13 cellular contexts compared by ENCODE assay signal in genomic region chr11:46364056-46364455, GRCh38. TPM values are rescaled to one million over a fixed set of nuclear protein-coding genes. Genes with fewer than 3 reads are reported as not detected.
DNase-seq lines count a peak whose midpoint lies in the region; ATAC-seq and TF ChIP-seq lines count a peak whose summit lies in the region.
"Had no signal": no experiment of that assay in that cellular context is flagged by ENCODE, and none has a peak within 500 bp of the region (broad histone marks: within the 10 kb centered on the region; RNA-seq: fewer than 3 reads in every experiment).

No MANE protein-coding gene starts in this region.

- WGBS in psoas muscle, 3 donors: 51 to 57% (median 53%) methylated on average over 9 of the region's 9 CpGs

- peak overlapping the region in 5 of 8 donors; percentile 24 to 89 (median 42) for H3K27ac Mint-ChIP-seq in CD8-positive, alpha-beta memory T cell

- no peaks in the 10 kb centered on the region for H3K9me3 Mint-ChIP-seq in CD8-positive, alpha-beta memory T cell

- intact Hi-C loops in psoas muscle (cut with DNase I): no loop called here

- CTCF ChIA-PET in CD8-positive, alpha-beta memory T cell (lab: Charles Lee): interaction anchor here (16.1 kb wide), 1 partner anchor 14 kb away, joined by 358 read pairs; the partner anchor contains the start of gene DGKZ
- CTCF ChIA-PET in RWPE1 (lab: Yijun Ruan, JAX): interaction anchor here (0.6 to 4.4 kb wide), 8 partner anchors 8 to 432 kb away, joined by 3 to 20 read pairs (median 4); partner anchors contain the start of gene CHRM4

- peak overlapping the region in 1 of 7 donors; percentile 28 for H3K4me3 Mint-ChIP-seq in CD8-positive, alpha-beta memory T cell

- H3K36me3 ChIP-seq in CD8-positive, alpha-beta memory T cell (ENCODE audit: insufficient read depth, low read length): peaks cover 28% of the 10 kb centered on the region
- H3K36me3 ChIP-seq in psoas muscle (ENCODE audit: insufficient read depth in 1 of 2, low read depth in 1 of 2): peaks cover 0 to 27% of the 10 kb centered on the region in 2 donors
- H3K36me3 ChIP-seq: ovary had no signal

- no peak for DNase-seq in CD8-positive, alpha-beta memory T cell
- DNase-seq in RWPE1 (ENCODE audit: low spot score) (no peak), epithelial cell of esophagus (ENCODE audit: low read depth) (peak; percentile 36), psoas muscle (no peak), SIG-M5 (lab: John Stamatoyannopoulos, UW) (no peak), NCI-H187 (lab: John Stamatoyannopoulos, UW) (no peak)
- DNase-seq: activated CD4-positive, CD25-positive, alpha-beta regulatory T cell; kidney glomerular epithelial cell; NCI-H446 treated with DMSO at 0.1 percent for 48 hours; ovary; stimulated activated naive CD4-positive, alpha-beta T cell treated with Interleukin-2 at 50 U/mL for 16 hours had no signal

- H3K4me1 ChIP-seq in CD8-positive, alpha-beta memory T cell (ENCODE audit: insufficient read depth, low read length): peaks cover 59% of the 10 kb centered on the region
- peaks cover 53% of the 10 kb centered on the region for H3K4me1 ChIP-seq in psoas muscle

- H3K9me3 ChIP-seq in CD8-positive, alpha-beta memory T cell (ENCODE audit: low read length): no peaks in the 10 kb centered on the region
- H3K9me3 ChIP-seq in psoas muscle: no peaks in the 10 kb centered on the region
- H3K9me3 ChIP-seq: ovary had no signal

- POLR2A ChIA-PET in CD8-positive, alpha-beta memory T cell (lab: Charles Lee): no interaction called here
- POLR2A ChIA-PET in RWPE1 (lab: Yijun Ruan, JAX; ENCODE audit: low non-redundant PET): no interaction called here

- H3K27me3 ChIP-seq in CD8-positive, alpha-beta memory T cell (ENCODE audit: insufficient read depth, low read length, poor library complexity, severe bottlenecking): no peaks in the 10 kb centered on the region
- no peaks in the 10 kb centered on the region for H3K27me3 ChIP-seq in psoas muscle (ENCODE audit: insufficient read depth in 3 of 3, low read length in 2 of 3)
- H3K27me3 ChIP-seq: ovary had no signal

- peaks cover 0 to 44% (median 0%) of the 10 kb centered on the region in 3 donors for H3K36me3 Mint-ChIP-seq in CD8-positive, alpha-beta memory T cell

- H3K4me1 Mint-ChIP-seq in CD8-positive, alpha-beta memory T cell: peaks cover 48 to 83% (median 55%) of the 10 kb centered on the region in 3 donors

- no peak overlapping the region for H3K4me3 ChIP-seq in CD8-positive, alpha-beta memory T cell (ENCODE audit: low read length)
- H3K4me3 ChIP-seq in epithelial cell of esophagus (ENCODE audit: low read length) (no peak overlapping the region), psoas muscle (peak overlapping the region; percentile 76)
- H3K4me3 ChIP-seq: ovary had no signal

- TF ChIP-seq CTCF in RWPE1 (conservative IDR thresholded peaks at IDR 0.05; ENCODE audit: low read depth) (no peak), epithelial cell of esophagus (IDR thresholded peaks at IDR 0.05; ENCODE audit: insufficient read depth, low read depth, low read length, missing control alignments) (no peak), psoas muscle (IDR thresholded peaks at IDR 0.05) (no peak)

- no peak overlapping the region for H3K27ac ChIP-seq in CD8-positive, alpha-beta memory T cell (ENCODE audit: low read depth, low read length)
- peak overlapping the region; percentile 85 for H3K27ac ChIP-seq in RWPE1
- peak overlapping the region; percentile 98 for H3K27ac ChIP-seq in psoas muscle
- H3K27ac ChIP-seq: ovary had no signal

- H3K27me3 Mint-ChIP-seq in CD8-positive, alpha-beta memory T cell: peaks cover 0 to 2% of the 10 kb centered on the region in 2 donors

- ATAC-seq in psoas muscle: peak in 1 of 4 donors; percentile 15
- ATAC-seq in HG03432 (IDR thresholded peaks at IDR 0.05; ENCODE audit: unreplicated experiment): no peak
- no peak for ATAC-seq in HG03039 (IDR thresholded peaks at IDR 0.05; ENCODE audit: unreplicated experiment)

RNA-seq across cellular contexts. Expression of gene DGKZ, which starts 16.8 kb away (rescaled TPM):
- 10 to 100 TPM; 85.8 to 87.2 TPM for total RNA-seq in CD8-positive, alpha-beta memory T cell
- polyA plus RNA-seq in CD8-positive, alpha-beta memory T cell: 87.4 TPM
- total RNA-seq in psoas muscle: 100 to 1,000 TPM in 1 of 4 donors, 10 to 100 TPM in 3; 90.2 to 138 (median 96.2) TPM
- 10 to 100 TPM; 57.7 to 85.4 (median 62.0) TPM for polyA plus RNA-seq in psoas muscle

RNA-seq across cellular contexts. Expression of gene MDK, which starts 17.4 kb away (rescaled TPM):
- total RNA-seq in CD8-positive, alpha-beta memory T cell: 1 to 10 TPM; 1.1 to 1.2 TPM
- polyA plus RNA-seq in CD8-positive, alpha-beta memory T cell: 0.97 TPM
- 1 to 10 TPM; 1.4 to 6.3 (median 2.4) TPM for total RNA-seq in psoas muscle
- polyA plus RNA-seq in psoas muscle: 1 to 10 TPM; 1.2 to 2.0 (median 1.8) TPM

RNA-seq across cellular contexts. Expression of gene CHRM4, which starts 27.5 kb away (rescaled TPM):
- not detected for total RNA-seq in CD8-positive, alpha-beta memory T cell
- 0.63 TPM for polyA plus RNA-seq in CD8-positive, alpha-beta memory T cell
- total RNA-seq in psoas muscle: not detected
- polyA plus RNA-seq in psoas muscle: not detected
